In the genomic region with DNA sequence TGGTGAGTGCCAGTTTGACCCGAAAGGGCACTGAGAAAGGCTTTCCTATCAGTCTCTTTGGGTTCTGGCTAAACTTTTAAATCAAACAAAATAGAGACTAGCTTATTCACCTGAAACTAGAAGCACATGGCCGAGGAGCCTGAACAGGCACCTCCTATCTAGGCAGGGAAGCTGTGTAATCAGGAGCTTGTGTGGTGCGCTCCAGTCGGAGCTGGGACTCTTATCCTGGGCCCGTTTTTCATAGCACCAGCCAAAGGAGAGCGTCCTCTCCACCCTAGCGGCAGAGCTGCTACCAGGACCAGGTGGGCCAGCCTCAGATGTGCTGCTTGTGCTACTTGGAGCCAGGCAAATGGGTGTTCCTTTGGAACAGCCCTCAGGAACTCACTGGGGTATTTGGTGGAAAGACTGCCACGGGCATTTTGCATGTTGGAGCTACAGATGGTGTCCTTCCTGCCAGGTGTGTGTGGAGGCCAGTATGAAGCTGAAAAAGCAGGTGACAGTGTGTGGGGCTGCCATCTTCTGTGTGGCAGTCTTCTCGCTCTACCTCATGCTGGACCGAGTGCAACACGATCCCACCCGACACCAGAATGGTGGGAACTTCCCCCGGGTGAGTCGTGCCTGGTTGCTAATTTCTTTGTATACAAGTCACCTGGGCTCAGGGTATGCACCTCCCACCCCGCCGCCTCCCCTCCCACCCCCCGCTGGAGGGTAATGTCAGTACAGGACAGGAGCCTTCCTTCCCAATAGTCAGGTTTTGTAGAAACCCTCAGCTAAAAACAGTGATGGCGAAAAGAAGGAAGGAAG, we compare ENCODE assay signal across 8 cellular contexts. TPM values are rescaled to one million over a fixed set of nuclear protein-coding genes. Genes with fewer than 3 reads are reported as not detected.
DNase-seq lines count a peak whose midpoint lies in the region; ATAC-seq, FAIRE-seq and TF ChIP-seq lines count a peak whose summit lies in the region.

No MANE protein-coding gene starts in this region.

- POLR2A ChIA-PET in CD8-positive, alpha-beta memory T cell (lab: Charles Lee) = interaction anchor here (0.5 to 4.8 kb wide), 8 partner anchors 22 to 670 kb away, joined by 3 to 63 read pairs (median 4); partner anchors contain the start of genes CIB1, GDPGP1, HDDC3 and RCCD1

- DNase-seq in CD8-positive, alpha-beta memory T cell = no peak
- no peak for DNase-seq in Jurkat, Clone E6-1 (ENCODE audit: low read depth, low spot score)
- DNase-seq in astrocyte of the hippocampus (ENCODE audit: low read depth, low spot score) (peak; percentile 20), kidney (peak; percentile 66), SKM-1 (lab: John Stamatoyannopoulos, UW; ENCODE audit: unreplicated experiment) (no peak), NCI-H1436 (lab: John Stamatoyannopoulos, UW) (no peak)

- no peaks in the 10 kb centered on the region for H3K9me3 ChIP-seq in CD8-positive, alpha-beta memory T cell (ENCODE audit: low read length)
- H3K9me3 ChIP-seq in kidney (ENCODE audit: control insufficient read depth in 1 of 2, low read length in 2 of 2) = no peaks in the 10 kb centered on the region
- H3K9me3 ChIP-seq in subcutaneous abdominal adipose tissue (ENCODE audit: control insufficient read depth in 5 of 5, low read length in 5 of 5) = no peaks in the 10 kb centered on the region

- peak overlapping the region; percentile 81 to 94 (median 82) for H3K4me3 Mint-ChIP-seq in CD8-positive, alpha-beta memory T cell

- H3K36me3 ChIP-seq in CD8-positive, alpha-beta memory T cell (ENCODE audit: insufficient read depth, low read length) = peaks cover 31% of the 10 kb centered on the region
- peaks cover 28 to 31% of the 10 kb centered on the region in 2 donors for H3K36me3 ChIP-seq in kidney (ENCODE audit: control insufficient read depth in 1 of 2, insufficient read depth in 2 of 2, low read length in 2 of 2)
- H3K36me3 ChIP-seq in subcutaneous abdominal adipose tissue (ENCODE audit: control insufficient read depth in 5 of 5, insufficient read depth in 5 of 5, low read length in 5 of 5) = peaks cover 0 to 37% (median 34%) of the 10 kb centered on the region in 5 donors

- H3K4me3 ChIP-seq in CD8-positive, alpha-beta memory T cell (ENCODE audit: low read length) = peak overlapping the region; percentile 72
- peak overlapping the region; percentile 76 for H3K4me3 ChIP-seq in Jurkat, Clone E6-1 (ENCODE audit: low read length)
- H3K4me3 ChIP-seq in kidney (ENCODE audit: low read length in 2 of 2) (peak overlapping the region; percentile 74 to 75), subcutaneous abdominal adipose tissue (ENCODE audit: low read depth in 1 of 5, low read length in 5 of 5) (peak overlapping the region; percentile 67 to 87 (median 82))

- H3K9ac ChIP-seq in kidney (ENCODE audit: low read length in 2 of 2) (peak overlapping the region; percentile 80 to 94), subcutaneous abdominal adipose tissue (ENCODE audit: low read length in 5 of 5) (peak overlapping the region; percentile 85 to 97 (median 91))

- FAIRE-seq in kidney (lab: Jason Lieb, UNC) = no peak

- no peaks in the 10 kb centered on the region for H3K27me3 Mint-ChIP-seq in CD8-positive, alpha-beta memory T cell

- TF ChIP-seq CTCF in kidney (IDR thresholded peaks at IDR 0.05; ENCODE audit: borderline replicate concordance, extremely low read depth, insufficient read depth) = peak; percentile 5

- H3K4me1 Mint-ChIP-seq in CD8-positive, alpha-beta memory T cell = peaks cover 21 to 37% (median 21%) of the 10 kb centered on the region in 3 donors

- peak overlapping the region; percentile 79 for H3K27ac ChIP-seq in CD8-positive, alpha-beta memory T cell (ENCODE audit: low read depth, low read length)
- H3K27ac ChIP-seq in kidney (ENCODE audit: low read depth in 2 of 2, low read length in 2 of 2) (peak overlapping the region; percentile 76 to 88), subcutaneous abdominal adipose tissue (ENCODE audit: low read depth, low read length) (peak overlapping the region; percentile 82)

- ATAC-seq in GM18907 (IDR thresholded peaks at IDR 0.05; ENCODE audit: unreplicated experiment) = no peak

- H3K36me3 Mint-ChIP-seq in CD8-positive, alpha-beta memory T cell = peaks cover 7 to 48% (median 12%) of the 10 kb centered on the region in 3 donors

- no peaks in the 10 kb centered on the region for H3K9me3 Mint-ChIP-seq in CD8-positive, alpha-beta memory T cell

- H3K4me1 ChIP-seq in CD8-positive, alpha-beta memory T cell (ENCODE audit: insufficient read depth, low read length) = peaks cover 20% of the 10 kb centered on the region
- H3K4me1 ChIP-seq in kidney (ENCODE audit: control insufficient read depth in 1 of 2, insufficient read depth in 1 of 2, low read depth in 1 of 2, low read length in 2 of 2) = peaks cover 13% of the 10 kb centered on the region in 2 donors
- peaks cover 7 to 49% (median 35%) of the 10 kb centered on the region in 5 donors for H3K4me1 ChIP-seq in subcutaneous abdominal adipose tissue (ENCODE audit: control insufficient read depth in 5 of 5, insufficient read depth in 5 of 5, low read length in 5 of 5)

- intact Hi-C loops in kidney (cut with DNase I) = no loop called here

- H3K27me3 ChIP-seq in CD8-positive, alpha-beta memory T cell (ENCODE audit: insufficient read depth, low read length, poor library complexity, severe bottlenecking) = no peaks in the 10 kb centered on the region
- H3K27me3 ChIP-seq in subcutaneous abdominal adipose tissue (ENCODE audit: control insufficient read depth in 5 of 5, insufficient read depth in 4 of 5, low read length in 5 of 5) = no peaks in the 10 kb centered on the region

- CTCF ChIA-PET in CD8-positive, alpha-beta memory T cell (lab: Charles Lee) = interaction anchor here (0.6 to 14.4 kb wide), 9 partner anchors 10 to 670 kb away, joined by 3 to 251 read pairs (median 4); partner anchors contain the start of genes CIB1, GDPGP1, HDDC3 and UNC45A

- peak overlapping the region; percentile 46 to 96 (median 84) for H3K27ac Mint-ChIP-seq in CD8-positive, alpha-beta memory T cell

RNA-seq across cellular contexts. Expression of gene MAN2A2, which starts 0.8 kb away (rescaled TPM):
- total RNA-seq in CD8-positive, alpha-beta memory T cell = 10 to 100 TPM; 90.7 to 92.7 TPM
- 10.8 TPM for polyA plus RNA-seq in CD8-positive, alpha-beta memory T cell
- 98.8 TPM for polyA plus RNA-seq in Jurkat, Clone E6-1 (2012; ENCODE audit: insufficient read depth, insufficient read length)
- 56.3 TPM for total RNA-seq in kidney
- polyA plus RNA-seq in kidney (ENCODE audit: insufficient read depth, low read depth, low replicate concordance) = 11.4 TPM

RNA-seq across cellular contexts. Expression of gene FES, which starts 19.6 kb away (rescaled TPM):
- 1 to 10 TPM; 2.5 to 2.6 TPM for total RNA-seq in CD8-positive, alpha-beta memory T cell
- 0.28 TPM for polyA plus RNA-seq in CD8-positive, alpha-beta memory T cell
- 11.6 TPM for polyA plus RNA-seq in Jurkat, Clone E6-1 (2012; ENCODE audit: insufficient read depth, insufficient read length)
- total RNA-seq in kidney = 33.5 TPM
- 9.3 TPM for polyA plus RNA-seq in kidney (ENCODE audit: insufficient read depth, low read depth, low replicate concordance)

RNA-seq across cellular contexts. Expression of gene HDDC3, which starts 28.4 kb away (rescaled TPM):
- total RNA-seq in CD8-positive, alpha-beta memory T cell = 10 to 100 TPM; 39.5 to 43.5 TPM
- 34.7 TPM for polyA plus RNA-seq in CD8-positive, alpha-beta memory T cell
- 26.4 TPM for polyA plus RNA-seq in Jurkat, Clone E6-1 (2012; ENCODE audit: insufficient read depth, insufficient read length)
- 15.5 TPM for total RNA-seq in kidney
- polyA plus RNA-seq in kidney (ENCODE audit: insufficient read depth, low read depth, low replicate concordance) = 47.3 TPM

RNA-seq across cellular contexts. Expression of gene UNC45A, which starts 31.1 kb away (rescaled TPM):
- 10 to 100 TPM; 74.6 to 78.2 TPM for total RNA-seq in CD8-positive, alpha-beta memory T cell
- polyA plus RNA-seq in CD8-positive, alpha-beta memory T cell = 68.6 TPM
- 53.8 TPM for polyA plus RNA-seq in Jurkat, Clone E6-1 (2012; ENCODE audit: insufficient read depth, insufficient read length)
- 62.8 TPM for total RNA-seq in kidney
- 48.9 TPM for polyA plus RNA-seq in kidney (ENCODE audit: insufficient read depth, low read depth, low replicate concordance)

RNA-seq across cellular contexts. Expression of gene FURIN, which starts 35.5 kb away (rescaled TPM):
- 100 to 1,000 TPM; 121 to 124 TPM for total RNA-seq in CD8-positive, alpha-beta memory T cell
- 11.7 TPM for polyA plus RNA-seq in CD8-positive, alpha-beta memory T cell
- 18.5 TPM for polyA plus RNA-seq in Jurkat, Clone E6-1 (2012; ENCODE audit: insufficient read depth, insufficient read length)
- total RNA-seq in kidney = 75.9 TPM
- 36.4 TPM for polyA plus RNA-seq in kidney (ENCODE audit: insufficient read depth, low read depth, low replicate concordance)

Comparison
In these comparisons a context has a peak if more than half of its experiments do, and no peak if none do; other contexts are left out.
1. DNase-seq: peak in astrocyte of the hippocampus (single experiment) and kidney (single experiment); none in CD8-positive, alpha-beta memory T cell (0 of 5), Jurkat, Clone E6-1 (single experiment), SKM-1 (single experiment) and NCI-H1436 (single experiment).
2. Peak in every context shown above with its lines, with median percentiles within 50 percentile points of each other: H3K27ac ChIP-seq and H3K4me3 ChIP-seq.